ENCODE assay signal across 8 cellular contexts in genomic region chr15:78437762-78438594, GRCh38. TPM values are rescaled to one million over a fixed set of nuclear protein-coding genes. Genes with fewer than 3 reads are reported as not detected.
DNase-seq lines count a peak whose midpoint lies in the region; ATAC-seq, FAIRE-seq and TF ChIP-seq lines count a peak whose summit lies in the region.

Gene IREB2 (plus strand): TSS chr15:78438216. CDS start chr15:78438338, 122 bp downstream.

- peak; percentile 91 for FAIRE-seq in kidney (lab: Jason Lieb, UNC)

- peaks cover 36% of the 10 kb centered on the region for H3K4me1 Mint-ChIP-seq in activated CD4-positive, alpha-beta T cell treated with anti-CD3 and anti-CD28 coated beads for 36 hours

- H3K9ac ChIP-seq in kidney (ENCODE audit: low read length in 2 of 2) = peak within 1 kb of the TSS; percentile 84 to 94

- CTCF ChIA-PET in activated CD4-positive, alpha-beta T cell treated with anti-CD3 and anti-CD28 coated beads for 36 hours (lab: Charles Lee) = interaction anchor here (0.5 to 3.2 kb wide), 11 partner anchors 12 to 500 kb away, joined by 3 to 15 read pairs (median 3); partner anchors contain the start of genes DNAJA4 and PSMA4

- peaks cover 24% of the 10 kb centered on the region for H3K36me3 Mint-ChIP-seq in activated CD4-positive, alpha-beta T cell treated with anti-CD3 and anti-CD28 coated beads for 36 hours (ENCODE audit: low read depth)

- peak; percentile 96 to 98 for DNase-seq in AML-193 (lab: John Stamatoyannopoulos, UW)
- peak; percentile 90 for DNase-seq in GM19238 (ENCODE audit: insufficient read length, low spot score)
- DNase-seq in NCI-H524 (lab: John Stamatoyannopoulos, UW) = peak; percentile 99
- peak; percentile 99 for DNase-seq in activated CD4-positive, alpha-beta T cell treated with anti-CD3 and anti-CD28 coated beads for 36 hours
- DNase-seq in choroid plexus epithelial cell (ENCODE audit: low read depth) = peak; percentile 99
- DNase-seq in kidney = peak; percentile 99
- DNase-seq in stimulated activated CD4-positive, alpha-beta T cell treated with anti-CD3 and anti-CD28 coated beads, Interleukin-15, amount 100 ng/mL, for 24 hours = peak; percentile 97

- peak within 1 kb of the TSS; percentile 91 to 92 for H3K27ac ChIP-seq in kidney (ENCODE audit: low read depth in 2 of 2, low read length in 2 of 2)

- H3K4me3 ChIP-seq in choroid plexus epithelial cell (ENCODE audit: low read depth, low read length) = peak within 1 kb of the TSS; percentile 91
- H3K4me3 ChIP-seq in kidney (ENCODE audit: low read length in 2 of 2) = peak within 1 kb of the TSS; percentile 91 to 99

- ATAC-seq in HG03442 (IDR thresholded peaks at IDR 0.05; ENCODE audit: unreplicated experiment) = peak; percentile 83
- ATAC-seq in activated CD4-positive, alpha-beta T cell treated with anti-CD3 and anti-CD28 coated beads for 36 hours = peak; percentile 88

- H3K27ac Mint-ChIP-seq in activated CD4-positive, alpha-beta T cell treated with anti-CD3 and anti-CD28 coated beads for 36 hours = peak within 1 kb of the TSS; percentile 99

- POLR2A ChIA-PET in activated CD4-positive, alpha-beta T cell treated with anti-CD3 and anti-CD28 coated beads for 36 hours (lab: Charles Lee) = interaction anchor here (0.6 to 2.7 kb wide), 12 partner anchors 10 to 1028 kb away, joined by 3 to 12 read pairs (median 4); partner anchors contain the start of genes CHRNA5, DNAJA4, MORF4L1 and PSMA4

- peaks cover 5 to 14% of the 10 kb centered on the region in 2 donors for H3K36me3 ChIP-seq in kidney (ENCODE audit: control insufficient read depth in 1 of 2, insufficient read depth in 2 of 2, low read length in 2 of 2)

- TF ChIP-seq CTCF in choroid plexus epithelial cell (conservative IDR thresholded peaks at IDR 0.05; ENCODE audit: low read depth, low read length) = no peak
- no peak for TF ChIP-seq CTCF in kidney (IDR thresholded peaks at IDR 0.05; ENCODE audit: borderline replicate concordance, extremely low read depth, insufficient read depth)

- H3K9me3 Mint-ChIP-seq in activated CD4-positive, alpha-beta T cell treated with anti-CD3 and anti-CD28 coated beads for 36 hours (ENCODE audit: low read depth) = no peaks in the 10 kb centered on the region

- peak within 1 kb of the TSS; percentile 87 for H3K4me3 Mint-ChIP-seq in activated CD4-positive, alpha-beta T cell treated with anti-CD3 and anti-CD28 coated beads for 36 hours

- intact Hi-C loops in activated CD4-positive, alpha-beta T cell treated with anti-CD3 and anti-CD28 coated beads for 36 hours (cut with DNase I, micrococcal nuclease) = loop anchor here (1.0 to 5.0 kb wide), 14 partner anchors 69 to 874 kb away; partner anchors contain the start of genes MORF4L1 (in 2 of the 2), PSMA4 (in 2 of the 2), SKIC8 (in 2 of the 2) and CHRNA5 (in 1 of the 2)
- intact Hi-C loops in kidney (cut with DNase I) = no loop called here

- H3K9me3 ChIP-seq in kidney (ENCODE audit: control insufficient read depth in 1 of 2, low read length in 2 of 2) = no peaks in the 10 kb centered on the region

- H3K4me1 ChIP-seq in kidney (ENCODE audit: control insufficient read depth in 1 of 2, insufficient read depth in 1 of 2, low read depth in 1 of 2, low read length in 2 of 2) = peaks cover 5 to 12% of the 10 kb centered on the region in 2 donors

- H3K27me3 Mint-ChIP-seq in activated CD4-positive, alpha-beta T cell treated with anti-CD3 and anti-CD28 coated beads for 36 hours = no peaks in the 10 kb centered on the region

RNA-seq across cellular contexts. Expression of gene IREB2, which starts in this region (rescaled TPM):
- total RNA-seq in activated CD4-positive, alpha-beta T cell treated with anti-CD3 and anti-CD28 coated beads for 36 hours = 10 to 100 TPM; 50.8 to 66.5 TPM
- 48.7 TPM for total RNA-seq in kidney
- polyA plus RNA-seq in kidney (ENCODE audit: insufficient read depth, low read depth, low replicate concordance) = 8.3 TPM

Comparison
In these comparisons a context has a peak if more than half of its experiments do, and no peak if none do; other contexts are left out.
1. Peak in every context shown above with its lines: DNase-seq, ATAC-seq, H3K4me3 ChIP-seq and H3K27ac ChIP-seq.